In the genomic region with DNA sequence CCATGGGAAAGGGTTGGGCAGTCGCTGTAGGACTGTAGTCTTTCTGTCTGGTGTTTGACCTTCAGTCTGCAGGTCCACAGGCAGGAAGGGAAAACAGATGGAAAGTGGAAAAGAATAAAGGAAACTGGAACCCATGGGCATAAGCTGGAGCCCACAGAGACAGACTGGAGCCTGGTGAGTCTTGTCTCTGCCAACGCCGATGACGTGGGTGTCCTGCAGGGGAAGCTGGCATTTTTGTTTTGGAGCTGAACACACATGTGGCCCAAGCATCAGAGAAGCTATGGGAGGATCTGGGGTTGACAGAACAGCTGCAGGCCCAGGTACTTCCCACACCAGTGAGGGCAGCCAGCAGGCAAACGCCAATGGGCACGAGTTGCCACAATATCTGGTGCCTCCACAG, we compare ENCODE assay signal across 29 cellular contexts.
"Had no signal": no experiment of that assay in that cellular context is flagged by ENCODE, and none has a peak within 500 bp of the region (broad histone marks: within the 10 kb centered on the region; RNA-seq: fewer than 3 reads in every experiment).

No MANE protein-coding gene starts in this region.

- H3K36me3 Mint-ChIP-seq: activated CD4-positive, alpha-beta memory T cell treated with anti-CD3 and anti-CD28 coated beads for 36 hours; activated naive CD4-positive, alpha-beta T cell treated with anti-CD3 and anti-CD28 coated beads, Interleukin-2, amount 10 ng/mL, durations not matched to agents 7 days and 5 days; activated naive CD8-positive, alpha-beta T cell treated with anti-CD3 and anti-CD28 coated beads, Interleukin-2, amount 10 ng/mL, durations not matched to agents 7 days and 5 days; brain had no signal

- H3K27me3 ChIP-seq: ascending aorta, cardiac muscle cell, colonic mucosa, dorsolateral prefrontal cortex had no signal

- H3K4me1 Mint-ChIP-seq: activated naive CD4-positive, alpha-beta T cell treated with anti-CD3 and anti-CD28 coated beads, Interleukin-2, amount 10 ng/mL, durations not matched to agents 7 days and 5 days; activated naive CD8-positive, alpha-beta T cell treated with anti-CD3 and anti-CD28 coated beads, Interleukin-2, amount 10 ng/mL, durations not matched to agents 7 days and 5 days; nephron progenitor cell had no signal

- H2AFZ ChIP-seq: parathyroid adenoma had no signal

- H3K27ac ChIP-seq: ascending aorta, cardiac muscle cell, colonic mucosa, dorsolateral prefrontal cortex, parathyroid adenoma, psoas muscle, thoracic aorta, VCaP had no signal

- H3K9me3 ChIP-seq: ascending aorta, colonic mucosa, psoas muscle, thoracic aorta had no signal

- H3K4me3 ChIP-seq: ascending aorta, cardiac muscle cell, colonic mucosa, dorsolateral prefrontal cortex, psoas muscle, thoracic aorta had no signal

- H3K9me3 Mint-ChIP-seq: activated CD4-positive, alpha-beta memory T cell treated with anti-CD3 and anti-CD28 coated beads for 36 hours; activated naive CD4-positive, alpha-beta T cell treated with anti-CD3 and anti-CD28 coated beads, Interleukin-2, amount 10 ng/mL, durations not matched to agents 7 days and 5 days; activated naive CD8-positive, alpha-beta T cell treated with anti-CD3 and anti-CD28 coated beads, Interleukin-2, amount 10 ng/mL, durations not matched to agents 7 days and 5 days; brain; stimulated activated naive CD8-positive, alpha-beta T cell treated with anti-CD3 and anti-CD28 coated beads, Interleukin-15, Interleukin-2, amounts not matched to agents 100 ng/mL and 50 ng/mL, for 24 hours; T-helper 2 cell treated with Interferon-gamma antibody and Interleukin-4, amounts not matched to agents 5 μg/mL and 100 μg/mL, for 36 hours had no signal

- FAIRE-seq: keratinocyte, urothelium cell line had no signal

- H3K79me2 ChIP-seq: parathyroid adenoma had no signal

- H3K4me1 ChIP-seq: ascending aorta, colonic mucosa, parathyroid adenoma, psoas muscle had no signal

- H3K36me3 ChIP-seq: ascending aorta, cardiac muscle cell, colonic mucosa, thoracic aorta had no signal

- ATAC-seq: left cardiac atrium, psoas muscle had no signal

- H3K27ac Mint-ChIP-seq: activated CD4-positive, alpha-beta memory T cell treated with anti-CD3 and anti-CD28 coated beads for 36 hours; activated naive CD4-positive, alpha-beta T cell treated with anti-CD3 and anti-CD28 coated beads, Interleukin-2, amount 10 ng/mL, durations not matched to agents 7 days and 5 days; activated naive CD8-positive, alpha-beta T cell treated with anti-CD3 and anti-CD28 coated beads, Interleukin-2, amount 10 ng/mL, durations not matched to agents 7 days and 5 days; brain; nephron progenitor cell; stimulated activated naive CD8-positive, alpha-beta T cell treated with anti-CD3 and anti-CD28 coated beads, Interleukin-15, Interleukin-2, amounts not matched to agents 100 ng/mL and 50 ng/mL, for 24 hours; T-helper 2 cell treated with Interferon-gamma antibody and Interleukin-4, amounts not matched to agents 5 μg/mL and 100 μg/mL, for 36 hours had no signal

- H3K9ac ChIP-seq: parathyroid adenoma had no signal

- H3K4me3 Mint-ChIP-seq: activated CD4-positive, alpha-beta memory T cell treated with anti-CD3 and anti-CD28 coated beads for 36 hours; activated naive CD4-positive, alpha-beta T cell treated with anti-CD3 and anti-CD28 coated beads, Interleukin-2, amount 10 ng/mL, durations not matched to agents 7 days and 5 days; activated naive CD8-positive, alpha-beta T cell treated with anti-CD3 and anti-CD28 coated beads, Interleukin-2, amount 10 ng/mL, durations not matched to agents 7 days and 5 days; brain; nephron progenitor cell; stimulated activated naive CD8-positive, alpha-beta T cell treated with anti-CD3 and anti-CD28 coated beads, Interleukin-15, Interleukin-2, amounts not matched to agents 100 ng/mL and 50 ng/mL, for 24 hours; T-helper 2 cell treated with Interferon-gamma antibody and Interleukin-4, amounts not matched to agents 5 μg/mL and 100 μg/mL, for 36 hours had no signal

- DNase-seq: activated CD4-positive, alpha-beta memory T cell treated with anti-CD3 and anti-CD28 coated beads for 36 hours; activated CD4-positive, alpha-beta T cell treated with anti-CD3 and anti-CD28 coated beads for 4 hours; activated CD8-positive, alpha-beta memory T cell treated with anti-CD3 and anti-CD28 coated beads, Interleukin-2, amount 50 U/mL, for 4 hours; activated gamma-delta T cell; activated naive CD4-positive, alpha-beta T cell treated with anti-CD3 and anti-CD28 coated beads, Interleukin-2, amount 10 ng/mL, durations not matched to agents 7 days and 5 days; activated naive CD8-positive, alpha-beta T cell treated with anti-CD3 and anti-CD28 coated beads, Interleukin-2, amount 10 ng/mL, durations not matched to agents 7 days and 5 days; activated T-cell treated with anti-CD3 and anti-CD28 coated beads, Interleukin-2, amount 50 U/mL, for 1 hour; cerebellar nuclear complex; colonic mucosa; dorsolateral prefrontal cortex; effector memory CD4-positive, alpha-beta T cell; head of caudate nucleus; hippocampal formation; left cardiac atrium; mammary epithelial cell; nephron progenitor cell; nucleus accumbens; psoas muscle; trophoblast cell had no signal
